ENCODE assay signal across 8 cellular contexts in the genomic region with DNA sequence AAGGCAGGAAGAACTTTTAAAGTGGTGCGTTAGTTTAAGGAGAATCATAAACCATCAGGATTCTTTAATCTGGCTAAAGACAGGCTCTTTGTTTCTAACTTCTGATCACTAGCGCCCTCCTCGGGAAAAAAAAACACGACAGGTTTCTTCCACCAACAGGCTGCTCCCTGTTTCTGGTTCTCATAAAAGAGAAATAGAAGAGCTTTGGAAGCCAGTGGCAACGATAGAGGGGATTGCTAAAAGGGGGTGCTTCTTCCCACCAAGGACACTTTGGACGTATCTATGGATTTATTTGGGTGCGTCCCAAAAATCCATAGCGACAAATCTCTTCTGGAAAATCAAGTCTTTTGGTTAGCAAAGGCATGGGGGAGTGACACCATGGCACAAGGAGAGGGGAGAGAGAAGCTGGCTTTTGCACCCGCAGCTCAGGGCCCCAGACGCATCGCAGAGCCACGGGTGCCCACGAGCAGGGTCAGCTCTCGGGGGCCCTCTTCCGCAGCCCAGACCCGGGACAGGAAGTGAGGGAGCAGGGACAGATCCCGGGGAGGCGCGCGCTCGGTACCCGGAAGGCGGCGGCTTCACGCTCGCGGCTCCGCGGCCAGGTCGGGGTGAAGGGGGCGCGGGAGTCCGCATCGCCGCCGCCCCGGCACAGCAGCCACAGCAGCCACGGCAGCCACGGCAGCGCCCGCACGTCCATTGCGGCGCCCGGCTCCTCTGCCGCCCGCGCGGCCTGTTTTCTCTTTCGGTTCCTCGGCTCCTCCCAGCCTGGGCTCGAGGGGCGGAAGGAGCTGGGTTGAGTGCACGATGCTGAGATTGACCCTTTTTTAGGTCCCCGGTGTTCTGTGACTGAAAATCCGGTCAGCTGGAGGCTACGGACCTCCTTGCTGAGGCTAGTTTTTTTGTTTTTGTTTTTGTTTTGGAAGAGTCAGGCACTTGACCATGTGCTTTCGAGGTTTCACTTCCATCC.
DNase-seq lines count a peak whose midpoint lies in the region; ATAC-seq, FAIRE-seq and TF ChIP-seq lines count a peak whose summit lies in the region.

Gene CTSO (minus strand): TSS at position 716 of the 967 bp plus-strand sequence. CDS start 19 bp downstream, at position 697.

- FAIRE-seq in RCC 7860 (lab: Jason Lieb, UNC): peak; percentile 8

- H3K4me3 Mint-ChIP-seq in nephron progenitor cell: peak within 1 kb of the TSS; percentile 86
- peak within 1 kb of the TSS; percentile 99 for H3K4me3 Mint-ChIP-seq in stimulated activated naive CD8-positive, alpha-beta T cell treated with anti-CD3 and anti-CD28 coated beads, Interleukin-15, amount 100 ng/mL, for 72 hours

- H3K4me3 ChIP-seq in fibroblast of pulmonary artery (replicated peaks; ENCODE audit: low read depth, low read length): peak within 1 kb of the TSS; percentile 81

- no peaks in the 10 kb centered on the region for H3K36me3 Mint-ChIP-seq in nephron progenitor cell (ENCODE audit: low read depth)

- TF ChIP-seq CTCF in fibroblast of pulmonary artery (IDR thresholded peaks at IDR 0.05; ENCODE audit: low read length, missing control alignments): peak; percentile 62
- peak; percentile 34 for TF ChIP-seq CTCF in nephron progenitor cell (IDR thresholded peaks at IDR 0.05)

- no peaks in the 10 kb centered on the region for H3K27me3 Mint-ChIP-seq in nephron progenitor cell (ENCODE audit: low read depth, poor library complexity)
- peaks cover 5% of the 10 kb centered on the region for H3K27me3 Mint-ChIP-seq in stimulated activated naive CD8-positive, alpha-beta T cell treated with anti-CD3 and anti-CD28 coated beads, Interleukin-15, amount 100 ng/mL, for 72 hours

- H3K27ac Mint-ChIP-seq in nephron progenitor cell: peak within 1 kb of the TSS; percentile 95
- H3K27ac Mint-ChIP-seq in stimulated activated naive CD8-positive, alpha-beta T cell treated with anti-CD3 and anti-CD28 coated beads, Interleukin-15, amount 100 ng/mL, for 72 hours: peak within 1 kb of the TSS; percentile 99 to 100

- peak; percentile 65 for DNase-seq in DMS153 (lab: John Stamatoyannopoulos, UW)
- DNase-seq in HuH-7.5 (ENCODE audit: low spot score): peak; percentile 43
- peak; percentile 44 for DNase-seq in RCC 7860 (ENCODE audit: low spot score)
- DNase-seq in activated T-helper 9 cell treated with anti-CD3 and anti-CD28 coated beads, Interleukin-2, amount 50 U/mL, for 16 hours (ENCODE audit: low read depth): peak; percentile 57
- DNase-seq in fibroblast of pulmonary artery (ENCODE audit: low read depth): peak; percentile 88
- peak; percentile 56 for DNase-seq in nephron progenitor cell
- DNase-seq in stimulated activated naive CD8-positive, alpha-beta T cell treated with anti-CD3 and anti-CD28 coated beads, Interleukin-15, amount 100 ng/mL, for 72 hours: peak; percentile 72 to 77

- peaks cover 9% of the 10 kb centered on the region for H3K4me1 Mint-ChIP-seq in nephron progenitor cell
- H3K4me1 Mint-ChIP-seq in stimulated activated naive CD8-positive, alpha-beta T cell treated with anti-CD3 and anti-CD28 coated beads, Interleukin-15, amount 100 ng/mL, for 72 hours: peaks cover 27% of the 10 kb centered on the region

- peak; percentile 95 for ATAC-seq in GM21515 (IDR thresholded peaks at IDR 0.05; ENCODE audit: unreplicated experiment)
- ATAC-seq in stimulated activated naive CD8-positive, alpha-beta T cell treated with anti-CD3 and anti-CD28 coated beads, Interleukin-15, amount 100 ng/mL, for 72 hours: peak; percentile 96

- no peaks in the 10 kb centered on the region for H3K9me3 Mint-ChIP-seq in nephron progenitor cell
- no peaks in the 10 kb centered on the region for H3K9me3 Mint-ChIP-seq in stimulated activated naive CD8-positive, alpha-beta T cell treated with anti-CD3 and anti-CD28 coated beads, Interleukin-15, amount 100 ng/mL, for 72 hours

Comparison
In these comparisons a context has a peak if more than half of its experiments do, and no peak if none do; other contexts are left out.
1. Peak in every context shown above with its lines: DNase-seq, ATAC-seq and H3K4me3 ChIP-seq.